Comparison of ENCODE assay signal across 19 cellular contexts in genomic region chr11:21410513-21410912, GRCh38.
"Had no signal": no experiment of that assay in that cellular context is flagged by ENCODE, and none has a peak within 500 bp of the region (broad histone marks: within the 10 kb centered on the region; RNA-seq: fewer than 3 reads in every experiment).

No MANE protein-coding gene starts in this region.

- H3K27ac ChIP-seq: coronary artery, dorsolateral prefrontal cortex, esophagus muscularis mucosa, foreskin keratinocyte, heart right ventricle, left lung, lower lobe of right lung had no signal

- H3K4me1 ChIP-seq: foreskin keratinocyte, heart right ventricle, left lung, lower lobe of right lung had no signal

- H3K36me3 Mint-ChIP-seq: mesothelial cell of epicardium, naive B cell had no signal

- H3K9me3 ChIP-seq: esophagus muscularis mucosa, left lung, lower lobe of right lung had no signal

- H3K27me3 Mint-ChIP-seq: naive B cell had no signal

- H3K27ac Mint-ChIP-seq: mesothelial cell of epicardium, naive B cell had no signal

- H3K36me3 ChIP-seq: esophagus muscularis mucosa, heart right ventricle, left lung, lower lobe of right lung had no signal

- H3K9me3 Mint-ChIP-seq: mesothelial cell of epicardium had no signal

- H3K4me3 ChIP-seq: coronary artery, dorsolateral prefrontal cortex, esophagus muscularis mucosa, heart right ventricle, left lung, lower lobe of right lung, mucosa of descending colon had no signal

- DNase-seq: dermis blood vessel endothelial cell; dorsolateral prefrontal cortex; effector CD4-positive, alpha-beta T cell; effector memory CD4-positive, alpha-beta T cell; glutamatergic neuron; head of caudate nucleus; heart right ventricle; hippocampal formation; left cardiac atrium; left ventricle myocardium superior; lower lobe of right lung; mesenchymal stem cell; mucosa of descending colon; naive B cell had no signal

- ATAC-seq: heart right ventricle, left cardiac atrium, left ventricle myocardium superior, lower lobe of right lung, mucosa of descending colon had no signal

- H3K27me3 ChIP-seq: dorsolateral prefrontal cortex, esophagus muscularis mucosa, heart right ventricle, left lung had no signal

- H3K4me1 Mint-ChIP-seq: mesothelial cell of epicardium, naive B cell had no signal

- H3K4me3 Mint-ChIP-seq: mesothelial cell of epicardium, naive B cell had no signal
